In genomic region chrX:40926739-40927427, GRCh38 we compare ENCODE assay signal across 7 cellular contexts.
DNase-seq lines count a peak whose midpoint lies in the region; ATAC-seq, FAIRE-seq and TF ChIP-seq lines count a peak whose summit lies in the region.
"Not testable (repeated sequence)": the region's sequence is repeated elsewhere in the genome, so short reads cannot be mapped to it uniquely, and the experiment has no call there.

No MANE protein-coding gene starts in this region.

- peak; percentile 55 for ATAC-seq in mucosa of descending colon

- not testable (repeated sequence) for H3K27me3 Mint-ChIP-seq in HFFc6 (ENCODE audit: insufficient read depth)

- peak; percentile 62 for DNase-seq in EH (ENCODE audit: low read depth)
- peak; percentile 38 for DNase-seq in HFFc6
- DNase-seq in RCC 7860 (ENCODE audit: low spot score), result peak; percentile 67
- DNase-seq in amniotic epithelial cell (ENCODE audit: low read depth), result peak; percentile 57
- DNase-seq in choroid plexus epithelial cell (ENCODE audit: low read depth), result peak; percentile 54
- peak; percentile 45 for DNase-seq in fibroblast of the aortic adventitia (ENCODE audit: low read depth)
- not testable (repeated sequence) for DNase-seq in mucosa of descending colon

- intact Hi-C loops in mucosa of descending colon (cut with DNase I, micrococcal nuclease), result not testable (repeated sequence)

- peak; percentile 80 for FAIRE-seq in RCC 7860 (lab: Jason Lieb, UNC)

- H3K4me3 Mint-ChIP-seq in HFFc6, result peak overlapping the region; percentile 32; the same call in 1 of the 2 replicates

- H3K27ac Mint-ChIP-seq in HFFc6, result peak overlapping the region; percentile 83

- H3K9me3 Mint-ChIP-seq in HFFc6, result not testable (repeated sequence)

- H3K4me3 ChIP-seq in choroid plexus epithelial cell (ENCODE audit: low read depth, low read length); fibroblast of the aortic adventitia (ENCODE audit: low read depth, low read length); mucosa of descending colon: not testable (repeated sequence)

- H3K36me3 Mint-ChIP-seq in HFFc6 (ENCODE audit: low read depth), result not testable (repeated sequence)

- H3K4me1 Mint-ChIP-seq in HFFc6 (ENCODE audit: low read depth), result peaks cover 53% of the 10 kb centered on the region

- not testable (repeated sequence) for H3K36me3 ChIP-seq in mucosa of descending colon (ENCODE audit: low read depth)

- not testable (repeated sequence) for H3K4me1 ChIP-seq in mucosa of descending colon (ENCODE audit: low read depth)

- H3K9me3 ChIP-seq in mucosa of descending colon, result not testable (repeated sequence)

- not testable (repeated sequence) for TF ChIP-seq CTCF in HFFc6 (IDR thresholded peaks at IDR 0.05); choroid plexus epithelial cell (conservative IDR thresholded peaks at IDR 0.05; ENCODE audit: low read depth, low read length); fibroblast of the aortic adventitia (IDR thresholded peaks at IDR 0.05; ENCODE audit: insufficient read depth, low read length); mucosa of descending colon (IDR thresholded peaks at IDR 0.05)
